Comparison of ENCODE assay signal across 34 cellular contexts in the genomic region with DNA sequence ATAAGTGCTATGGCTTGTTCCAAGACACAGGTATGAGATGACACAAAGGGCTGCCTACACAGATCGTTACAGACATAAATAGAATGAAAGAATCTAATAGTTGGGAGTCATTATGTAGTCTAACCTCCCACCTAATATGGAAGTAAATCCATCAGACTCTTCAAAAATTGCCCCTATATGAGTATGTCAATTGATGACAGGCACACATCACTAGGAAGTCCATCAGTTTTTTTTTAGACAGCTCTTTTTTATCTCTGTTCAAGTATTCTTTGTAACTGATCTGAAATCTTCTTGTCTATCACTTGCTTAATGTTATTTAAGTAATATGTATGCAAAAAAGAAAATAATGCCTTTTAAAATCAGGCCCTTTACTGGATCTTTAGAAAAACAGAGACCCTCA.
"Had no signal": no experiment of that assay in that cellular context is flagged by ENCODE, and none has a peak within 500 bp of the region (broad histone marks: within the 10 kb centered on the region; RNA-seq: fewer than 3 reads in every experiment).

No MANE protein-coding gene starts in this region.

- H3K9ac ChIP-seq: KMS-11 had no signal

- H3K4me2 ChIP-seq: KMS-11 had no signal

- H3K27me3 ChIP-seq: MG63 had no signal

- H3K4me3 ChIP-seq: MG63 had no signal

- H3K27ac ChIP-seq: KMS-11 had no signal

- H3K9me3 ChIP-seq: MG63 had no signal

- H3K36me3 ChIP-seq: MG63 had no signal

- DNase-seq: Karpas-422, Kasumi-1, MG63, MM.1S, MV-4-11, NCI-H1048, NCI-H1092, NCI-H1092 treated with DMSO at 0.1 percent for 48 hours, NCI-H1105, NCI-H1105 treated with DMSO at 0.1 percent for 48 hours, NCI-H1417, NCI-H1417 treated with DMSO at 0.1 percent for 48 hours, NCI-H1436, NCI-H1436 treated with DMSO at 0.1 percent for 48 hours, NCI-H146, NCI-H1694, NCI-H1694 treated with DMSO at 0.1 percent for 48 hours, NCI-H187, NCI-H187 treated with DMSO at 0.1 percent for 48 hours, NCI-H1930, NCI-H2029, NCI-H2029 treated with DMSO at 0.1 percent for 48 hours, NCI-H2081, NCI-H2081 treated with DMSO at 0.1 percent for 48 hours, NCI-H2107, NCI-H2171, NCI-H2171 treated with DMSO at 0.1 percent for 48 hours, NCI-H2227 treated with DMSO at 0.1 percent for 48 hours, NCI-H226, NCI-H345, NCI-H446, NCI-H446 treated with DMSO at 0.1 percent for 48 hours, NCI-H510A had no signal
